11 cellular contexts compared by ENCODE assay signal in the genomic region with DNA sequence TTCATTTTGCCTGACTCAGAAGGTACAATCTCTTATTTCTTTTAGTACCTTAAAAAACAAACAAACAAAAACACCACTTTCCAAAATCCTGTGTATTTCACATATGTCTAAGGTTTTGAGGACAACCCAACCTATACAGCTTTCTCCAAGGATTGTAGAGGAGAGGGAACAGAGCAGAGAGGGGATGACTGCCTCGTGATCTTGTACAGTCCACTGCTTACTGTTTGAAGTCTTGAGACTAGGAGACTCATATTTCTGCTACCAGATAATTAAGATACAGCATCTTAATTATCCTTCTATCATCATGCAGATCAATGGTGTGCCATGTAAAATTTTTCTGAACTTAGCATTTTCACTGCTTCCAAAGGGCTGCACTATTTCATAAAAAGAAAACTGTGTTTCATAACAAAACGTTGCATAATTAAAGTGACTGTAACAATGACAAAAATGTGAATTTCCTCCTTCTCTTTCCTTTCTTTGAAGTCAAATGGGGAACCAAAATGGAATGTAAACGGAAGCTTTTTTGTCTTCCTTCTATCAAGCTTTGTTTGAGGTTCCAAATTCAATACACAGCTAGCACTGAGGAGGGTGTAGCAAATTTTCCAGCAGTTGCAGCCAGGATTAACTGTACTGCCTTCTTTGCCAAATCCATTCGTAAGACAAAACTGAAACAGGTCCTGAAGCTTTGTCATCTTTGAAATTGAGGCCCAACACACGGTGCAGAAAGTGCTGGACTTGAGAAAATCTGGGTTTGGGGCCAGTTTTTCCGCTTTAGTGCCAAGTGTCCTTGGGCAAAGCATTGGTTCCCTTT. TPM values are rescaled to one million over a fixed set of nuclear protein-coding genes. Genes with fewer than 3 reads are reported as not detected.
DNase-seq lines count a peak whose midpoint lies in the region; ATAC-seq, FAIRE-seq and TF ChIP-seq lines count a peak whose summit lies in the region.
"Had no signal": no experiment of that assay in that cellular context is flagged by ENCODE, and none has a peak within 500 bp of the region (broad histone marks: within the 10 kb centered on the region; RNA-seq: fewer than 3 reads in every experiment).

No MANE protein-coding gene starts in this region.

- FAIRE-seq in GM12892 (lab: Jason Lieb, UNC) = peak; percentile 17

- TF ChIP-seq CTCF in adrenal gland (IDR thresholded peaks at IDR 0.05) (peak in 1 of 6 experiments; percentile 2), heart right ventricle (IDR thresholded peaks at IDR 0.05) (no peak), gastrocnemius medialis (IDR thresholded peaks at IDR 0.05 in 4 of 5, conservative IDR thresholded peaks at IDR 0.05 in 1 of 5) (no peak), nephron progenitor cell (IDR thresholded peaks at IDR 0.05) (no peak), chondrocyte (IDR thresholded peaks at IDR 0.05) (no peak)

- H3K9me3 ChIP-seq in adrenal gland (replicated peaks in 1 of 3) (no peaks in the 10 kb centered on the region), heart right ventricle (no peaks in the 10 kb centered on the region), gastrocnemius medialis (no peaks in the 10 kb centered on the region)

- peak; percentile 53 to 67 (median 62) for ATAC-seq in heart right ventricle
- peak; percentile 86 to 90 for ATAC-seq in gastrocnemius medialis
- ATAC-seq in GM18858 (IDR thresholded peaks at IDR 0.05; ENCODE audit: unreplicated experiment) = no peak

- DNase-seq in GM12892 (ENCODE audit: insufficient read length) = no peak
- DNase-seq in adrenal gland = peak; percentile 48 to 78 (median 70)
- peak in 1 of 2 donors; percentile 41 for DNase-seq in heart right ventricle
- peak; percentile 32 to 41 for DNase-seq in gastrocnemius medialis
- no peak for DNase-seq in nephron progenitor cell
- no peak for DNase-seq in chondrocyte (ENCODE audit: low spot score)
- no peak for DNase-seq in activated CD4-positive, CD25-positive, alpha-beta regulatory T cell treated with anti-CD3 and anti-CD28 coated beads, Interleukin-2, amount 50 U/mL, for 72 hours
- DNase-seq: activated naive CD8-positive, alpha-beta T cell treated with anti-CD3 and anti-CD28 coated beads for 36 hours; DMS153; NCI-H2081 had no signal

- H3K27me3 ChIP-seq in adrenal gland (no peaks in the 10 kb centered on the region), heart right ventricle (no peaks in the 10 kb centered on the region), gastrocnemius medialis (no peaks in the 10 kb centered on the region)

- H3K9me3 Mint-ChIP-seq in nephron progenitor cell = peaks cover 4% of the 10 kb centered on the region
- H3K9me3 Mint-ChIP-seq in chondrocyte (ENCODE audit: low read depth) = no peaks in the 10 kb centered on the region
- H3K9me3 Mint-ChIP-seq: activated naive CD8-positive, alpha-beta T cell treated with anti-CD3 and anti-CD28 coated beads for 36 hours had no signal

- peaks cover 3% of the 10 kb centered on the region for H3K27me3 Mint-ChIP-seq in nephron progenitor cell (ENCODE audit: low read depth, poor library complexity)
- no peaks in the 10 kb centered on the region for H3K27me3 Mint-ChIP-seq in chondrocyte (ENCODE audit: low read depth)

- intact Hi-C loops in adrenal gland (cut with DNase I) = no loop called here
- intact Hi-C loops in heart right ventricle (cut with DNase I) = loop anchor here in 2 of 10 donors (5.0 kb wide), 1 partner anchor 35 kb away; a partner anchor contains a TSS
- intact Hi-C loops in gastrocnemius medialis (cut with DNase I; ENCODE audit: low total_unique reads) = loop anchor here (1.0 to 2.0 kb wide), 2 partner anchors 25 to 35 kb away; no protein-coding TSS in a partner anchor

- no peak overlapping the region for H3K27ac Mint-ChIP-seq in nephron progenitor cell
- H3K27ac Mint-ChIP-seq in chondrocyte (ENCODE audit: unreplicated experiment) = no peak overlapping the region
- H3K27ac Mint-ChIP-seq: activated naive CD8-positive, alpha-beta T cell treated with anti-CD3 and anti-CD28 coated beads for 36 hours had no signal

- H3K4me1 ChIP-seq in adrenal gland (replicated peaks in 1 of 2) = peaks cover 40 to 60% of the 10 kb centered on the region in 2 donors
- H3K4me1 ChIP-seq in heart right ventricle = peaks cover 0 to 90% (median 62%) of the 10 kb centered on the region in 9 donors
- H3K4me1 ChIP-seq in gastrocnemius medialis = peaks cover 41 to 51% of the 10 kb centered on the region in 2 donors

- H3K27ac ChIP-seq in adrenal gland (peak overlapping the region; percentile 58 to 91 (median 70)), heart right ventricle (peak overlapping the region; percentile 11 to 92 (median 83)), gastrocnemius medialis (peak overlapping the region; percentile 82 to 86 (median 86))

- H3K36me3 ChIP-seq in adrenal gland (replicated peaks in 1 of 2) (no peaks in the 10 kb centered on the region), heart right ventricle (no peaks in the 10 kb centered on the region), gastrocnemius medialis (no peaks in the 10 kb centered on the region)

- no peaks in the 10 kb centered on the region for H3K36me3 Mint-ChIP-seq in nephron progenitor cell (ENCODE audit: low read depth)
- H3K36me3 Mint-ChIP-seq in chondrocyte (ENCODE audit: low read depth) = no peaks in the 10 kb centered on the region
- H3K36me3 Mint-ChIP-seq: activated naive CD8-positive, alpha-beta T cell treated with anti-CD3 and anti-CD28 coated beads for 36 hours had no signal

- H3K4me3 Mint-ChIP-seq in nephron progenitor cell = no peak overlapping the region
- H3K4me3 Mint-ChIP-seq in chondrocyte (ENCODE audit: unreplicated experiment) = no peak overlapping the region
- H3K4me3 Mint-ChIP-seq: activated naive CD8-positive, alpha-beta T cell treated with anti-CD3 and anti-CD28 coated beads for 36 hours had no signal

- no peak for TF ChIP-seq POLR2A in GM12892 (IDR thresholded peaks at IDR 0.05; ENCODE audit: low read depth, low read length)
- peak in 1 of 2 donors; percentile 24 for TF ChIP-seq POLR2A in adrenal gland (IDR thresholded peaks at IDR 0.05)
- no peak for TF ChIP-seq POLR2A in gastrocnemius medialis (IDR thresholded peaks at IDR 0.05)

- 18 to 23% (median 21%) methylated on average over 6 of the region's 6 CpGs for WGBS in adrenal gland, 4 donors
- WGBS in heart right ventricle, 2 donors = 29 to 32% methylated on average over 6 of the region's 6 CpGs

- in situ Hi-C loops in gastrocnemius medialis (cut with MboI; ENCODE audit: low sequenced_read_pairs in 4 of 4) = no loop called here

- H3K4me3 ChIP-seq in adrenal gland (no peak overlapping the region), heart right ventricle (peak overlapping the region in 2 of 10 donors; percentile 4 to 9), gastrocnemius medialis (peak overlapping the region in 1 of 4 donors; percentile 3)

- H3K4me1 Mint-ChIP-seq in nephron progenitor cell (peaks cover 32% of the 10 kb centered on the region), chondrocyte (ENCODE audit: low read depth) (peaks cover 41% of the 10 kb centered on the region)

RNA-seq across cellular contexts. Expression of a gene that starts 34.8 kb away (rescaled TPM):
- polyA plus RNA-seq in GM12892 (2012; ENCODE audit: missing spikeins) = 11.4 TPM
- total RNA-seq in adrenal gland (10 to 100 TPM in 6 of 8 donors, 1 to 10 TPM in 2; 9.8 to 29.0 (median 15.2) TPM), heart right ventricle (10 to 100 TPM in 9 of 10 donors, 1 to 10 TPM in 1; 8.3 to 16.2 (median 12.2) TPM), gastrocnemius medialis (1 to 10 TPM; 1.7 to 9.1 (median 7.6) TPM), chondrocyte (8.6 to 13.3 TPM (median 9.4 TPM) in 3 replicates)
- polyA plus RNA-seq in adrenal gland (10 to 100 TPM; 14.0 to 36.4 (median 20.0) TPM), heart right ventricle (10 to 100 TPM in 1 of 2 donors, 1 to 10 TPM in 1; 4.9 to 22.9 TPM)

Comparison
In these comparisons a context has a peak if more than half of its experiments do, and no peak if none do; other contexts are left out.
1. DNase-seq: peak in adrenal gland (7 of 7) and gastrocnemius medialis (2 of 2); none in GM12892 (single experiment), nephron progenitor cell (single experiment), chondrocyte (single experiment) and activated CD4-positive, CD25-positive, alpha-beta regulatory T cell treated with anti-CD3 and anti-CD28 coated beads, Interleukin-2, amount 50 U/mL, for 72 hours (single experiment).
2. Peak in every context shown above with its lines, with median percentiles within 50 percentile points of each other: H3K27ac ChIP-seq.